In genomic region chr14:31895206-31895605, GRCh38 we compare ENCODE assay signal across 1 cellular context.
TF ChIP-seq lines count a peak whose summit lies in the region.

No MANE protein-coding gene starts in this region.

TF ChIP-seq in GM23338, 12 proteins besides CTCF, POLR2A, EP300 and RAD21 (continued from another document):
- TF ChIP-seq ZNF462 (CRISPR knock-in tag; IDR thresholded peaks at IDR 0.05) (no peak), CREB1 (CRISPR knock-in tag; IDR thresholded peaks at IDR 0.05; ENCODE audit: low read depth) (no peak), JUNB (IDR thresholded peaks at IDR 0.05; ENCODE audit: unreplicated experiment) (no peak), POLR2AphosphoS5 (IDR thresholded peaks at IDR 0.05; ENCODE audit: low read depth) (no peak), EZH2 (IDR thresholded peaks at IDR 0.05; ENCODE audit: low read depth, unreplicated experiment) (no peak), STAT1 (IDR thresholded peaks at IDR 0.05; ENCODE audit: unreplicated experiment) (no peak), NANOG (IDR thresholded peaks at IDR 0.05; ENCODE audit: borderline replicate concordance) (no peak), ETS1 (IDR thresholded peaks at IDR 0.05) (no peak)
TF ChIP-seq in GM23338: peak in this region for 0.
